Comparison of ENCODE assay signal across 2 cellular contexts in the genomic region with DNA sequence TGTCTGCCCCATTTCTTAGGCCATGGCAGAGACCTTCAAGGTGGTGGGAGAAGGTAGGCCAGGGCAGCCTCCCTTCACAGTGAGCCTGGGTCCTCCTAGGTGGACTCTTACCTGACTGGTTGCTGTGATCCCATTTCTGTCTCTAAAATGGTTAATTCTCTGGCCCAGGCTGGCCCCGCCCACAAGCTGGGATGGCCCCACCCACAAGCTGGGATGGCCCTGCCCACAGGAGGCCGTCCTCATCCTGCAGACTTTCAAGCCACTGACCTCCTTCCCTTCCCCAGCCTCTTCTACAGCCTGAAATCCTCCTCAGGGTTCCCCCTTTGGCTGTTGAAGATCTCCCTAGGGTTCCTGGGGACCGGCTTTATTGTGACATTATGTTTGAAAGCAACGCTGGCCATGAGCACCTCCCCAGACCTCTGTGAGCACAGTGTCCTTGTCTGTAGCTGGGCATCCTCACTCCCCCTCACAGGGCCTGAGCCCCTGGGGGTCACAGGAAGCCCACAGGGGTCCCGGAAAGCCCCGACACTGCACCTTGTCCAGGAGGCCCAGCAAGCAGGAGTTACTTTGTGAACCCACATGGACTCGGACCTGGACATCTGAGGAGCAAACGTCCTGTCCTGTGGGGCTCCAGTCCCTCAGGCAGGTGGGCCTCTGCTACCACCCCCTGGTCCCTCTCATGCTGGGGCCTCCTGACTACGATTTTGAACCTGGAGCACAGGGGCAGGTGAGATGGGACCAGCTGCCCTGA.
TF ChIP-seq lines count a peak whose summit lies in the region.

No MANE protein-coding gene starts in this region.

TF ChIP-seq in HEK293T, 16 proteins besides CTCF, POLR2A, EP300 and RAD21:
- TF ChIP-seq CTBP1 (IDR thresholded peaks at IDR 0.05; ENCODE audit: borderline replicate concordance) (no peak), FOXK2 (IDR thresholded peaks at IDR 0.05) (no peak), LEF1 (IDR thresholded peaks at IDR 0.05; ENCODE audit: borderline replicate concordance) (no peak), ZNF384 (IDR thresholded peaks at IDR 0.05) (no peak)

TF ChIP-seq in H1, 55 proteins besides CTCF, POLR2A, EP300 and RAD21:
- TF ChIP-seq RNF2 (IDR thresholded peaks at IDR 0.05; ENCODE audit: borderline replicate concordance, low read depth, low read length, missing control alignments, poor library complexity, severe bottlenecking) (no peak), BACH1 (IDR thresholded peaks at IDR 0.05; ENCODE audit: low read length) (no peak), RFX5 (IDR thresholded peaks at IDR 0.05; ENCODE audit: borderline replicate concordance, low read depth, low read length) (no peak), SIN3A (conservative IDR thresholded peaks at IDR 0.05 in 1 of 2, IDR thresholded peaks at IDR 0.05 in 1 of 2; ENCODE audit: low read depth in 1 of 2, low read length in 2 of 2) (no peak), SP4 (IDR thresholded peaks at IDR 0.05; ENCODE audit: low read length) (no peak), POU5F1 (IDR thresholded peaks at IDR 0.05; ENCODE audit: low read depth, low read length) (no peak), SP2 (IDR thresholded peaks at IDR 0.05; ENCODE audit: low read length) (no peak), SRF (IDR thresholded peaks at IDR 0.05; ENCODE audit: low read depth, low read length) (no peak), TEAD4 (IDR thresholded peaks at IDR 0.05; ENCODE audit: low read depth, low read length) (no peak), JUND (IDR thresholded peaks at IDR 0.05; ENCODE audit: low read length) (no peak), JUN (IDR thresholded peaks at IDR 0.05; ENCODE audit: low read depth, low read length) (no peak)
- TF ChIP-seq, protein P1, sequence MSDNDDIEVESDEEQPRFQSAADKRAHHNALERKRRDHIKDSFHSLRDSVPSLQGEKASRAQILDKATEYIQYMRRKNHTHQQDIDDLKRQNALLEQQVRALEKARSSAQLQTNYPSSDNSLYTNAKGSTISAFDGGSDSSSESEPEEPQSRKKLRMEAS (IDR thresholded peaks at IDR 0.05), result no peak
